In genomic region chr16:68365167-68365817, GRCh38 we compare ENCODE assay signal across 16 cellular contexts. TPM values are rescaled to one million over a fixed set of nuclear protein-coding genes. Genes with fewer than 3 reads are reported as not detected.
DNase-seq lines count a peak whose midpoint lies in the region; ATAC-seq and TF ChIP-seq lines count a peak whose summit lies in the region.
"Had no signal": no experiment of that assay in that cellular context is flagged by ENCODE, and none has a peak within 500 bp of the region (broad histone marks: within the 10 kb centered on the region; RNA-seq: fewer than 3 reads in every experiment).

No MANE protein-coding gene starts in this region.

- peaks cover 61% of the 10 kb centered on the region for H3K27me3 Mint-ChIP-seq in dendritic cell treated with granulocyte-macrophage colony-stimulating factor and Interleukin-4, amounts not matched to agents 40 ng/mL and 50 ng/mL, for 4 days
- H3K27me3 Mint-ChIP-seq: type B pancreatic cell had no signal

- BruUV-seq in PC-9 (replicated peaks; lab: Mats Ljungman, UMichigan): no TSS peak

- no peaks in the 10 kb centered on the region for H4K20me1 ChIP-seq in PC-9 (ENCODE audit: insufficient read depth)

- no peaks in the 10 kb centered on the region for H3K4me1 ChIP-seq in PC-9 (replicated peaks; ENCODE audit: insufficient read depth)

- no peaks in the 10 kb centered on the region for H3K36me3 ChIP-seq in PC-9 (ENCODE audit: low read depth)
- H3K36me3 ChIP-seq: neural progenitor cell had no signal

- peaks cover 56% of the 10 kb centered on the region for H3K4me1 Mint-ChIP-seq in dendritic cell treated with granulocyte-macrophage colony-stimulating factor and Interleukin-4, amounts not matched to agents 40 ng/mL and 50 ng/mL, for 4 days (ENCODE audit: low read depth)

- H3K36me3 Mint-ChIP-seq in dendritic cell treated with granulocyte-macrophage colony-stimulating factor and Interleukin-4, amounts not matched to agents 40 ng/mL and 50 ng/mL, for 4 days (ENCODE audit: low read depth): peaks cover 8% of the 10 kb centered on the region
- H3K36me3 Mint-ChIP-seq: stimulated activated effector memory CD8-positive, alpha-beta T cell treated with anti-CD3 and anti-CD28 coated beads, Interleukin-12 subunit alpha, Interleukin-12 subunit beta, amount 100 ng/mL, for 72 hours; type B pancreatic cell had no signal

- no peak overlapping the region for H3K4me3 ChIP-seq in PC-9
- H3K4me3 ChIP-seq: neural progenitor cell had no signal

- no peaks in the 10 kb centered on the region for H3K79me2 ChIP-seq in PC-9 (ENCODE audit: low read depth)

- DNase-seq in CD1c-positive myeloid dendritic cell (ENCODE audit: extremely low spot score) (peak; percentile 83), KBM-7 (peak; percentile 27), pons (ENCODE audit: low spot score) (peak; percentile 30), NCI-H2029 (lab: John Stamatoyannopoulos, UW) (no peak), RPMI8226 (no peak), PC-9 (no peak)
- DNase-seq: activated CD8-positive, alpha-beta memory T cell treated with anti-CD3 and anti-CD28 coated beads, Interleukin-2, amount 10 ng/mL, durations not matched to agents 7 days and 5 days; activated gamma-delta T cell treated with Interleukin-2 at 50 U/mL for 16 hours; Kasumi-1; NCI-H1694; NCI-H510A treated with DMSO at 0.1 percent for 48 hours had no signal

- H3K9me3 ChIP-seq in PC-9 (ENCODE audit: insufficient read depth, low read depth): no peaks in the 10 kb centered on the region

- intact Hi-C loops in dendritic cell treated with granulocyte-macrophage colony-stimulating factor and Interleukin-4, amounts not matched to agents 40 ng/mL and 50 ng/mL, for 4 days (cut with micrococcal nuclease): loop anchor here (10.0 kb wide), 1 partner anchor 150 kb away; no protein-coding TSS in a partner anchor
- intact Hi-C loops in PC-9 (cut with micrococcal nuclease; ENCODE audit: unreplicated experiment): no loop called here

- H3K4me3 Mint-ChIP-seq in dendritic cell treated with granulocyte-macrophage colony-stimulating factor and Interleukin-4, amounts not matched to agents 40 ng/mL and 50 ng/mL, for 4 days: no peak overlapping the region
- H3K4me3 Mint-ChIP-seq: activated CD8-positive, alpha-beta memory T cell treated with anti-CD3 and anti-CD28 coated beads, Interleukin-2, amount 10 ng/mL, durations not matched to agents 7 days and 5 days; stimulated activated effector memory CD8-positive, alpha-beta T cell treated with anti-CD3 and anti-CD28 coated beads, Interleukin-12 subunit alpha, Interleukin-12 subunit beta, amount 100 ng/mL, for 72 hours; type B pancreatic cell had no signal

- no peaks in the 10 kb centered on the region for H3K9me2 ChIP-seq in PC-9 (ENCODE audit: insufficient read depth)

- in situ Hi-C loops in KBM-7 (cut with MboI; ENCODE audit: low pct_unique_long_range_greater_than_20kb, low sequenced_read_pairs): no loop called here

- CTCF ChIA-PET in PC-9 (lab: Charles Lee): no interaction called here

- H3K27me3 ChIP-seq in PC-9 (ENCODE audit: insufficient read depth, low read depth): no peaks in the 10 kb centered on the region
- H3K27me3 ChIP-seq: neural progenitor cell had no signal

- H3K9me3 Mint-ChIP-seq in dendritic cell treated with granulocyte-macrophage colony-stimulating factor and Interleukin-4, amounts not matched to agents 40 ng/mL and 50 ng/mL, for 4 days: no peaks in the 10 kb centered on the region
- H3K9me3 Mint-ChIP-seq: neural progenitor cell; stimulated activated effector memory CD8-positive, alpha-beta T cell treated with anti-CD3 and anti-CD28 coated beads, Interleukin-12 subunit alpha, Interleukin-12 subunit beta, amount 100 ng/mL, for 72 hours; type B pancreatic cell had no signal

- POLR2A ChIA-PET in PC-9 (lab: Charles Lee; ENCODE audit: unreplicated experiment): no interaction called here

- H3F3A ChIP-seq in PC-9 (ENCODE audit: insufficient read depth, low read depth): no peaks in the 10 kb centered on the region

- H3K27ac ChIP-seq in PC-9: no peak overlapping the region
- H3K27ac ChIP-seq: neural progenitor cell had no signal

- H3K4me2 ChIP-seq in PC-9: no peak overlapping the region
- H3K4me2 ChIP-seq: neural progenitor cell had no signal

- H3K27ac Mint-ChIP-seq in dendritic cell treated with granulocyte-macrophage colony-stimulating factor and Interleukin-4, amounts not matched to agents 40 ng/mL and 50 ng/mL, for 4 days: peak overlapping the region; percentile 73
- H3K27ac Mint-ChIP-seq: activated CD8-positive, alpha-beta memory T cell treated with anti-CD3 and anti-CD28 coated beads, Interleukin-2, amount 10 ng/mL, durations not matched to agents 7 days and 5 days; type B pancreatic cell had no signal

- ATAC-seq in GM18861 (IDR thresholded peaks at IDR 0.05; ENCODE audit: unreplicated experiment): no peak
- ATAC-seq: activated CD8-positive, alpha-beta memory T cell treated with anti-CD3 and anti-CD28 coated beads, Interleukin-2, amount 10 ng/mL, durations not matched to agents 7 days and 5 days; stimulated activated effector memory CD8-positive, alpha-beta T cell treated with anti-CD3 and anti-CD28 coated beads, Interleukin-12 subunit alpha, Interleukin-12 subunit beta, amount 100 ng/mL, for 72 hours had no signal

- TF ChIP-seq CTCF in PC-9 (conservative IDR thresholded peaks at IDR 0.05): no peak

- H2AFZ ChIP-seq in PC-9: no peak overlapping the region
- H2AFZ ChIP-seq: neural progenitor cell had no signal

RNA-seq across cellular contexts. Expression of gene PRMT7, which starts 54.5 kb away (rescaled TPM):
- 47.5 and 65.7 TPM in 2 replicates for total RNA-seq in PC-9 (2021)

RNA-seq across cellular contexts. Expression of gene SLC7A6OS, which starts 54.5 kb away (rescaled TPM):
- 14.2 and 17.2 TPM in 2 replicates for total RNA-seq in PC-9 (2021)

Comparison
In these comparisons a context has a peak if more than half of its experiments do, and no peak if none do; other contexts are left out.
1. DNase-seq: peak in CD1c-positive myeloid dendritic cell (single experiment), KBM-7 (single experiment) and pons (single experiment); none in NCI-H2029 (single experiment), RPMI8226 (single experiment) and PC-9 (0 of 2).